ENCODE assay signal across 19 cellular contexts in genomic region chr5:1429066-1429465, GRCh38. TPM values are rescaled to one million over a fixed set of nuclear protein-coding genes. Genes with fewer than 3 reads are reported as not detected.
A peak's percentile ranks its signal among the peaks of the same experiment; 100 is the strongest.
DNase-seq lines count a peak whose midpoint lies in the region; ATAC-seq and TF ChIP-seq lines count a peak whose summit lies in the region.
"Had no signal": no experiment of that assay in that cellular context is flagged by ENCODE, and none has a peak within 500 bp of the region (broad histone marks: within the 10 kb centered on the region; RNA-seq: fewer than 3 reads in every experiment).

No MANE protein-coding gene starts in this region.

- peaks cover 13% of the 10 kb centered on the region for H3K27me3 Mint-ChIP-seq in progenitor cell of endocrine pancreas

- H3K9me3 ChIP-seq in WERI-Rb-1 (ENCODE audit: severe bottlenecking) (peaks cover 33% of the 10 kb centered on the region), spleen (peaks cover 4 to 78% (median 52%) of the 10 kb centered on the region in 8 donors)

- intact Hi-C loops in Right ventricle myocardium superior (cut with DNase I) (no loop called here), Right ventricle myocardium inferior (cut with DNase I) (no loop called here), spleen (cut with DNase I; ENCODE audit: low total_unique reads) (no loop called here)

- peak; percentile 2 for DNase-seq in Right ventricle myocardium superior
- DNase-seq in Right ventricle myocardium inferior (ENCODE audit: missing footprints): no peak
- peak; percentile 85 for DNase-seq in NCI-H69 (lab: John Stamatoyannopoulos, UW)
- peak; percentile 2 for DNase-seq in WERI-Rb-1
- DNase-seq in spleen: peak; percentile 35
- DNase-seq in activated naive CD4-positive, alpha-beta T cell treated with anti-CD3 and anti-CD28 coated beads, Interleukin-2, amount 50 U/mL, for 16 hours: no peak
- no peak for DNase-seq in progenitor cell of endocrine pancreas (ENCODE audit: low spot score, unreplicated experiment)
- DNase-seq: ACHN, AML-193, Caco-2, Kasumi-1, MM.1S, NCI-H1092 treated with DMSO at 0.1 percent for 48 hours, NCI-H446 treated with DMSO at 0.1 percent for 48 hours, NCI-H82, SHP77, SK-N-SH had no signal

- H3K27me3 ChIP-seq in WERI-Rb-1 (ENCODE audit: insufficient read depth, low read depth, severe bottlenecking): no peaks in the 10 kb centered on the region
- H3K27me3 ChIP-seq in spleen (replicated peaks in 1 of 7): peaks cover 0 to 6% (median 0%) of the 10 kb centered on the region in 7 donors

- H3K36me3 ChIP-seq in WERI-Rb-1: no peaks in the 10 kb centered on the region
- H3K36me3 ChIP-seq in spleen: no peaks in the 10 kb centered on the region

- peaks cover 35% of the 10 kb centered on the region for H3K9me3 Mint-ChIP-seq in progenitor cell of endocrine pancreas (ENCODE audit: low read depth)

- TF ChIP-seq POLR2A in spleen (IDR thresholded peaks at IDR 0.05): no peak

- no peaks in the 10 kb centered on the region for H3K4me1 ChIP-seq in spleen
- H3K4me1 ChIP-seq: Caco-2 had no signal

- ATAC-seq in Right ventricle myocardium superior (ENCODE audit: poor library complexity): no peak
- no peak for ATAC-seq in Right ventricle myocardium inferior

- peaks cover 6% of the 10 kb centered on the region for H3K36me3 Mint-ChIP-seq in progenitor cell of endocrine pancreas (ENCODE audit: insufficient read depth)

- TF ChIP-seq CTCF in WERI-Rb-1 (IDR thresholded peaks at IDR 0.05; ENCODE audit: low read depth, low read length) (no peak), spleen (IDR thresholded peaks at IDR 0.05 in 8 of 11, conservative IDR thresholded peaks at IDR 0.05 in 3 of 11) (no peak), progenitor cell of endocrine pancreas (IDR thresholded peaks at IDR 0.05; ENCODE audit: unreplicated experiment) (no peak)

- WGBS in spleen, 5 donors: 83 to 94% (median 87%) methylated on average over 6 to 7 of the region's 7 CpGs

- H3K4me1 Mint-ChIP-seq in progenitor cell of endocrine pancreas (ENCODE audit: low read depth): no peaks in the 10 kb centered on the region
- H3K4me1 Mint-ChIP-seq: IgD-negative memory B cell had no signal

- no peak overlapping the region for H3K27ac Mint-ChIP-seq in progenitor cell of endocrine pancreas
- H3K27ac Mint-ChIP-seq: IgD-negative memory B cell had no signal

- no peak overlapping the region for H3K27ac ChIP-seq in WERI-Rb-1
- no peak overlapping the region for H3K27ac ChIP-seq in spleen

- no peak overlapping the region for H3K4me3 Mint-ChIP-seq in progenitor cell of endocrine pancreas (ENCODE audit: low read depth)
- H3K4me3 Mint-ChIP-seq: IgD-negative memory B cell had no signal

- H3K4me3 ChIP-seq in WERI-Rb-1 (ENCODE audit: low read depth, low read length): no peak overlapping the region
- no peak overlapping the region for H3K4me3 ChIP-seq in spleen

RNA-seq across cellular contexts. Expression of gene SLC6A3, which starts 16.2 kb away (rescaled TPM):
- not detected for total RNA-seq in Right ventricle myocardium superior
- total RNA-seq in Right ventricle myocardium inferior: not detected
- total RNA-seq in spleen: under 1 TPM in 3 of 7 donors, not detected in 4; 0.09 to 0.27 (median 0.18) TPM
- polyA plus RNA-seq in spleen: under 1 TPM; 0.02 to 0.06 (median 0.03) TPM
- total RNA-seq in progenitor cell of endocrine pancreas: not detected in 2 replicates
- total RNA-seq: Caco-2, HT1080 had no signal
- polyA plus RNA-seq: IgD-negative memory B cell, SK-N-SH had no signal

Comparison
In these comparisons a context has a peak if more than half of its experiments do, and no peak if none do; other contexts are left out.
1. DNase-seq: peak in Right ventricle myocardium superior (single experiment), NCI-H69 (single experiment), WERI-Rb-1 (single experiment) and spleen (single experiment); none in Right ventricle myocardium inferior (single experiment), activated naive CD4-positive, alpha-beta T cell treated with anti-CD3 and anti-CD28 coated beads, Interleukin-2, amount 50 U/mL, for 16 hours (single experiment) and progenitor cell of endocrine pancreas (single experiment).